10 cellular contexts compared by ENCODE assay signal in the genomic region with DNA sequence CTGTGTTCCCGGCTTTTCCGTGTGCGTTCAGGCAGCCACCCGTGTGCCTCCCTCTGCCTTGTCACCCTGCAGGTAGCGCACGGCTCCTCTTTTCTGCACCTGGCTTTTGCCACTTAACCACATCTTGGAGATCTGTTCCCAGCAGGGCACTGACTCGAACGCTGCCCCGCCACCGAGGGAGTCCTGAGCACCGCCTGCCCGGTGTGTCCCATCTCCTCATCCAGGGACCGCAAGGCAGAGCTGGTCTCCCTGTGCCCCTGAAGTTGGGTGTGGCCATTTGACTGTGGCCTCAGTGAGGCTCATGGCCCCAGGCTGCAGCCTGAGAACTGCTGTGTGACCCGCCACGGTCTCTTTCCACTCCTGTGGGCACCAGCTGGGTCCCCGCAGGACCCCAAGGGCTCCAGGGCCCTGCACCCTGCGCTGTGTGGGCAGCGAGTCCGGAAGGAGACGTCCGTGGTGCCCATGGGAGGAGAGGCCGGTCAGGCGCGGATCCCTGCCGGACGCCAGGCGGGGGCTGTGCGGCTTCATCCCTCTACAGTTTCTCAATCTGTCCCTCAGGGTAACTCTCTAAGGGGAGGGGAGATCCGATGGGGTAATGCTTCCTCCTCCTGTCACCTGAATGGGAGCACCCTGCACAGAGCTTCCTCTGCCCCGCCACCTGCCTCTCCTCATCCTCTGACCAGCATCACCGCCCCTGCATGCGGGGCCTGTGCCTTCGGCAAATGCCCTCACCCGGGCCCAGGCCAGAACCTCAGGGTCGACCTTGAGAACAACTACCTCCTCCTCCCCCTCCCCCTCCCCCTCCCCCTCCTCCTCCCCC. TPM values are rescaled to one million over a fixed set of nuclear protein-coding genes. Genes with fewer than 3 reads are reported as not detected.
DNase-seq lines count a peak whose midpoint lies in the region; ATAC-seq and TF ChIP-seq lines count a peak whose summit lies in the region.
"Had no signal": no experiment of that assay in that cellular context is flagged by ENCODE, and none has a peak within 500 bp of the region (broad histone marks: within the 10 kb centered on the region; RNA-seq: fewer than 3 reads in every experiment).

No MANE protein-coding gene starts in this region.

- H3K9ac ChIP-seq in OCI-LY1 (ENCODE audit: low read length) = peak overlapping the region; percentile 73

- H3K9me3 ChIP-seq in OCI-LY1 (ENCODE audit: low read length) = no peaks in the 10 kb centered on the region
- H3K9me3 ChIP-seq: transverse colon had no signal

- peak overlapping the region; percentile 96 for H3K27ac ChIP-seq in OCI-LY1 (ENCODE audit: low read depth, low read length, poor library complexity, severe bottlenecking)

- H3K9me3 Mint-ChIP-seq in dendritic cell treated with granulocyte-macrophage colony-stimulating factor and Interleukin-4, amounts not matched to agents 40 ng/mL and 50 ng/mL, for 4 days = no peaks in the 10 kb centered on the region

- H3K4me2 ChIP-seq in OCI-LY1 (ENCODE audit: low read length) = peak overlapping the region; percentile 96

- ATAC-seq in GM18861 (IDR thresholded peaks at IDR 0.05; ENCODE audit: unreplicated experiment) (no peak), HG03159 (IDR thresholded peaks at IDR 0.05; ENCODE audit: unreplicated experiment) (no peak)

- TF ChIP-seq CTCF in OCI-LY1 (IDR thresholded peaks at IDR 0.05; ENCODE audit: low read length) = no peak

- H3K79me2 ChIP-seq in OCI-LY1 (ENCODE audit: insufficient read depth, low read length) = 0 out of 2 replicates have a peak, but pooled peaks cover 8% of the 10 kb centered on the region

- H3K27me3 ChIP-seq in OCI-LY1 (ENCODE audit: insufficient read depth, low read length) = no peaks in the 10 kb centered on the region
- H3K27me3 ChIP-seq: transverse colon had no signal

- H3K27ac Mint-ChIP-seq in dendritic cell treated with granulocyte-macrophage colony-stimulating factor and Interleukin-4, amounts not matched to agents 40 ng/mL and 50 ng/mL, for 4 days = peak overlapping the region; percentile 67

- H2AFZ ChIP-seq in OCI-LY1 (ENCODE audit: low read length) = no peak overlapping the region

- peaks cover 65% of the 10 kb centered on the region for H3K4me1 ChIP-seq in OCI-LY1 (ENCODE audit: insufficient read depth, low read length, severe bottlenecking)

- DNase-seq in AML-193 (lab: John Stamatoyannopoulos, UW) = peak; percentile 74 to 82
- peak; percentile 41 for DNase-seq in ELF-1 (ENCODE audit: low read depth, low spot score)
- no peak for DNase-seq in H4 (ENCODE audit: low spot score)
- DNase-seq in stimulated activated CD4-positive, alpha-beta T cell treated with anti-CD3 and anti-CD28 coated beads, Interleukin-2, amount 100 ng/mL, for 48 hours = no peak

- H3K27me3 Mint-ChIP-seq in dendritic cell treated with granulocyte-macrophage colony-stimulating factor and Interleukin-4, amounts not matched to agents 40 ng/mL and 50 ng/mL, for 4 days = peaks cover 1% of the 10 kb centered on the region

- peaks cover 9% of the 10 kb centered on the region for H3F3A ChIP-seq in OCI-LY1 (ENCODE audit: insufficient read depth, low read length)

- intact Hi-C loops in dendritic cell treated with granulocyte-macrophage colony-stimulating factor and Interleukin-4, amounts not matched to agents 40 ng/mL and 50 ng/mL, for 4 days (cut with micrococcal nuclease) = loop anchor here (2.0 kb wide), 1 partner anchor 27 kb away; no protein-coding TSS in a partner anchor

- H3K36me3 Mint-ChIP-seq in dendritic cell treated with granulocyte-macrophage colony-stimulating factor and Interleukin-4, amounts not matched to agents 40 ng/mL and 50 ng/mL, for 4 days (ENCODE audit: low read depth) = peaks cover 29% of the 10 kb centered on the region

- H3K4me3 ChIP-seq in OCI-LY1 (ENCODE audit: low read depth, low read length, poor library complexity, severe bottlenecking) = peak overlapping the region; percentile 97

- H3K36me3 ChIP-seq in OCI-LY1 (ENCODE audit: insufficient read depth, low read length) = peaks cover 16% of the 10 kb centered on the region; the same call in 1 of the 2 replicates
- H3K36me3 ChIP-seq: transverse colon had no signal

- no peaks in the 10 kb centered on the region for H3K9me2 ChIP-seq in OCI-LY1 (ENCODE audit: low read depth, low read length)

- H4K20me1 ChIP-seq in OCI-LY1 (ENCODE audit: insufficient read depth, low read length) = no peaks in the 10 kb centered on the region

- H3K4me1 Mint-ChIP-seq in dendritic cell treated with granulocyte-macrophage colony-stimulating factor and Interleukin-4, amounts not matched to agents 40 ng/mL and 50 ng/mL, for 4 days (ENCODE audit: low read depth) = peaks cover 45% of the 10 kb centered on the region

- peak overlapping the region; percentile 62 for H3K4me3 Mint-ChIP-seq in dendritic cell treated with granulocyte-macrophage colony-stimulating factor and Interleukin-4, amounts not matched to agents 40 ng/mL and 50 ng/mL, for 4 days

RNA-seq across cellular contexts. Expression of gene INTS1, which starts 1.8 kb away (rescaled TPM):
- 32.7 and 34.1 TPM in 2 replicates for total RNA-seq in H4 (2014; rRNA removed; shearing (Covaris generic))

RNA-seq across cellular contexts. Expression of gene MAFK, which starts 24.6 kb away (rescaled TPM):
- total RNA-seq in H4 (2014; rRNA removed; shearing (Covaris generic)) = 13.2 and 16.9 TPM in 2 replicates

RNA-seq across cellular contexts. Expression of gene MICALL2, which starts 46.7 kb away (rescaled TPM):
- 9.8 and 13.4 TPM in 2 replicates for total RNA-seq in H4 (2014; rRNA removed; shearing (Covaris generic))

RNA-seq across cellular contexts. Expression of gene TMEM184A, which starts 50.1 kb away (rescaled TPM):
- 2.3 and 4.4 TPM in 2 replicates for total RNA-seq in H4 (2014; rRNA removed; shearing (Covaris generic))
- total RNA-seq: activated CD8-positive, alpha-beta memory T cell treated with anti-CD3 and anti-CD28 coated beads for 36 hours had no signal

Comparison
In these comparisons a context has a peak if more than half of its experiments do, and no peak if none do; other contexts are left out.
1. DNase-seq: peak in AML-193 (2 of 2) and ELF-1 (single experiment); none in H4 (single experiment) and stimulated activated CD4-positive, alpha-beta T cell treated with anti-CD3 and anti-CD28 coated beads, Interleukin-2, amount 100 ng/mL, for 48 hours (0 of 2).